17 cellular contexts compared by ENCODE assay signal in genomic region chr1:182304218-182305016, GRCh38.
A peak's percentile ranks its signal among the peaks of the same experiment; 100 is the strongest.
DNase-seq lines count a peak whose midpoint lies in the region; ATAC-seq and TF ChIP-seq lines count a peak whose summit lies in the region.
"Had no signal": no experiment of that assay in that cellular context is flagged by ENCODE, and none has a peak within 500 bp of the region (broad histone marks: within the 10 kb centered on the region; RNA-seq: fewer than 3 reads in every experiment).

No MANE protein-coding gene starts in this region.

- no peaks in the 10 kb centered on the region for H3K9me3 ChIP-seq in esophagus squamous epithelium
- H3K9me3 ChIP-seq in transverse colon: no peaks in the 10 kb centered on the region
- H3K9me3 ChIP-seq: colonic mucosa had no signal

- DNase-seq in left ventricle myocardium superior (no peak), left cardiac atrium (no peak), MV-4-11 (lab: John Stamatoyannopoulos, UW) (peak; percentile 14), esophagus squamous epithelium (lab: John Stamatoyannopoulos, UW) (no peak), transverse colon (no peak), epidermal melanocyte (ENCODE audit: insufficient read length, low spot score) (no peak), caudate nucleus (lab: John Stamatoyannopoulos, UW) (no peak)
- DNase-seq: activated CD8-positive, alpha-beta memory T cell treated with anti-CD3 and anti-CD28 coated beads, Interleukin-2, amount 10 ng/mL, durations not matched to agents 7 days and 5 days; activated gamma-delta T cell; colonic mucosa; glutamatergic neuron; HFFc6; NCI-H2227 treated with DMSO at 0.1 percent for 48 hours; SIG-M5; stimulated activated CD4-positive, alpha-beta T cell treated with anti-CD3 and anti-CD28 coated beads, Interleukin-1b, Interleukin-23, amount 100 ng/mL, for 48 hours had no signal

- in situ Hi-C loops in transverse colon (cut with MboI; ENCODE audit: low pct_ligation_motif_present in 1 of 4, low pct_unique_long_range_greater_than_20kb in 1 of 4, low sequenced_read_pairs in 3 of 4): no loop called here

- no peak for TF ChIP-seq EP300 in transverse colon (IDR thresholded peaks at IDR 0.05; ENCODE audit: low read depth)

- intact Hi-C loops in left ventricle myocardium superior (cut with micrococcal nuclease): loop anchor here (10.0 kb wide), 1 partner anchor 160 kb away; no protein-coding TSS in a partner anchor
- intact Hi-C loops in left cardiac atrium (cut with DNase I): loop anchor here in 1 of 2 donors (5.0 to 10.0 kb wide), 2 partner anchors 93 to 160 kb away; no protein-coding TSS in a partner anchor
- intact Hi-C loops in esophagus squamous epithelium (cut with DNase I): no loop called here
- intact Hi-C loops in transverse colon (cut with DNase I; ENCODE audit: low total_unique reads): no loop called here

- ATAC-seq in left ventricle myocardium superior: peak; percentile 14
- ATAC-seq in left cardiac atrium: no peak
- no peak for ATAC-seq in GM19452 (IDR thresholded peaks at IDR 0.05; ENCODE audit: unreplicated experiment)
- ATAC-seq: activated CD8-positive, alpha-beta memory T cell treated with anti-CD3 and anti-CD28 coated beads, Interleukin-2, amount 10 ng/mL, durations not matched to agents 7 days and 5 days had no signal

- peak overlapping the region; percentile 18 to 57 (median 41) for H3K27ac ChIP-seq in esophagus squamous epithelium
- peak overlapping the region in 3 of 4 donors; percentile 11 to 35 (median 19) for H3K27ac ChIP-seq in transverse colon
- H3K27ac ChIP-seq in caudate nucleus (ENCODE audit: low read depth, low read length): no peak overlapping the region
- H3K27ac ChIP-seq: colonic mucosa, neural progenitor cell had no signal

- H3K27me3 ChIP-seq in esophagus squamous epithelium (no peaks in the 10 kb centered on the region), transverse colon (no peaks in the 10 kb centered on the region)
- H3K27me3 ChIP-seq: colonic mucosa, neural progenitor cell had no signal

- H3K4me1 ChIP-seq in esophagus squamous epithelium: peaks cover 5 to 42% (median 15%) of the 10 kb centered on the region in 3 donors
- H3K4me1 ChIP-seq in transverse colon: peaks cover 14 to 44% (median 28%) of the 10 kb centered on the region in 4 donors

- H3K36me3 ChIP-seq in esophagus squamous epithelium (no peaks in the 10 kb centered on the region), transverse colon (no peaks in the 10 kb centered on the region)
- H3K36me3 ChIP-seq: colonic mucosa, neural progenitor cell had no signal

- TF ChIP-seq CTCF in esophagus squamous epithelium (IDR thresholded peaks at IDR 0.05): no peak
- no peak for TF ChIP-seq CTCF in transverse colon (IDR thresholded peaks at IDR 0.05)

- TF ChIP-seq POLR2A in esophagus squamous epithelium (IDR thresholded peaks at IDR 0.05) (no peak), transverse colon (IDR thresholded peaks at IDR 0.05) (no peak)

- 54 to 75% methylated on average over 3 of the region's 3 CpGs for WGBS in esophagus squamous epithelium, 2 donors
- 86% methylated on average over 3 of the region's 3 CpGs; no CpG with 5 or more reads in 1 of the 2 donors for WGBS in transverse colon (ENCODE audit: low coverage in 1 of 2), 2 donors

- H3K4me3 ChIP-seq in esophagus squamous epithelium: no peak overlapping the region
- no peak overlapping the region for H3K4me3 ChIP-seq in transverse colon
- H3K4me3 ChIP-seq: colonic mucosa, neural progenitor cell had no signal
